Comparison of ENCODE assay signal across 20 cellular contexts in the genomic region with DNA sequence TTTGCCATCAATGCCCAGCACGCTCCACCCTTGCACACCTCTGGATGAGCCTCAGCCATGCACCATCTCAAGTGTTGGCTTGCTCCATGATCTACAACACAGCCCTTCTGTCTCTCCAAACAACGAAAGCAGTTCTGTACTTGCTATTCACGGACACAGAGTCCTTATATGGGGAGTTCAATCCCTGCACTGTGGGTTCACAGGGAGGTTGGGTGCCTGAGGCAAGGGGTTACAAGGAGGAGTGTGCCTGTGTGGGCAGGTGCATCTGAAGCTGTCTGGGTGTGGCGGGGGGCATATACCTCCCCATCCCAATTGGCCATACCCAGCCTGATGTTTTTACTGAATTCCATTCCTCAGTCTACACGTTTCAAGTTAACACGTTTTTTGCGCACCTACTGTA. TPM values are rescaled to one million over a fixed set of nuclear protein-coding genes. Genes with fewer than 3 reads are reported as not detected.
DNase-seq lines count a peak whose midpoint lies in the region; ATAC-seq lines count a peak whose summit lies in the region.
"Had no signal": no experiment of that assay in that cellular context is flagged by ENCODE, and none has a peak within 500 bp of the region (broad histone marks: within the 10 kb centered on the region; RNA-seq: fewer than 3 reads in every experiment).

No MANE protein-coding gene starts in this region.

- DNase-seq in activated CD4-positive, alpha-beta T cell treated with anti-CD3 and anti-CD28 coated beads, Interleukin-2, amount 10 ng/mL, durations not matched to agents 24 days and 14 days, result no peak
- no peak for DNase-seq in activated CD4-positive, alpha-beta T cell treated with anti-CD3 and anti-CD28 coated beads, Interleukin-2, amount 50 U/mL, for 48 hours
- DNase-seq in D341Med (ENCODE audit: low spot score), result peak; percentile 20
- no peak for DNase-seq in activated naive CD8-positive, alpha-beta T cell treated with anti-CD3 and anti-CD28 coated beads, Interleukin-2, amount 10 ng/mL, durations not matched to agents 7 days and 5 days
- DNase-seq in naive thymus-derived CD8-positive, alpha-beta T cell, result no peak
- no peak for DNase-seq in RKO (ENCODE audit: low spot score)
- no peak for DNase-seq in nucleus accumbens (lab: John Stamatoyannopoulos, UW)
- DNase-seq: activated naive CD4-positive, alpha-beta T cell; C1 segment of cervical spinal cord; EL; erythroblast; immature natural killer cell; NCI-H1436 treated with DMSO at 0.1 percent for 48 hours; NCI-H82; uterus had no signal

- POLR2A ChIA-PET in activated naive CD8-positive, alpha-beta T cell treated with anti-CD3 and anti-CD28 coated beads, Interleukin-2, amount 10 ng/mL, durations not matched to agents 7 days and 5 days (lab: Charles Lee), result interaction anchor here (1.2 to 8.4 kb wide), 2 partner anchors 73 to 95 kb away, joined by 3 to 72 read pairs; partner anchors contain the start of gene UBTF
- POLR2A ChIA-PET in naive thymus-derived CD8-positive, alpha-beta T cell (lab: Charles Lee), result interaction anchor here (14.5 kb wide), 1 partner anchor 98 kb away, joined by 445 read pairs; the partner anchor contains the start of gene UBTF

- peak overlapping the region; percentile 23 for H3K4me3 Mint-ChIP-seq in activated CD4-positive, alpha-beta T cell treated with anti-CD3 and anti-CD28 coated beads, Interleukin-2, amount 10 ng/mL, durations not matched to agents 24 days and 14 days
- H3K4me3 Mint-ChIP-seq in activated naive CD8-positive, alpha-beta T cell treated with anti-CD3 and anti-CD28 coated beads, Interleukin-2, amount 10 ng/mL, durations not matched to agents 7 days and 5 days, result peak overlapping the region; percentile 59
- H3K4me3 Mint-ChIP-seq in naive thymus-derived CD8-positive, alpha-beta T cell, result peak overlapping the region in 9 of 10 donors; percentile 32 to 78 (median 66)
- H3K4me3 Mint-ChIP-seq: dendritic cell treated with granulocyte-macrophage colony-stimulating factor and Interleukin-4, amounts not matched to agents 40 ng/mL and 50 ng/mL, for 4 days had no signal

- peaks cover 10% of the 10 kb centered on the region for H3K4me1 Mint-ChIP-seq in activated CD4-positive, alpha-beta T cell treated with anti-CD3 and anti-CD28 coated beads, Interleukin-2, amount 10 ng/mL, durations not matched to agents 24 days and 14 days
- H3K4me1 Mint-ChIP-seq in activated naive CD8-positive, alpha-beta T cell treated with anti-CD3 and anti-CD28 coated beads, Interleukin-2, amount 10 ng/mL, durations not matched to agents 7 days and 5 days, result peaks cover 20% of the 10 kb centered on the region
- peaks cover 20 to 24% (median 20%) of the 10 kb centered on the region in 4 donors for H3K4me1 Mint-ChIP-seq in naive thymus-derived CD8-positive, alpha-beta T cell

- peaks cover 8% of the 10 kb centered on the region for H3K36me3 Mint-ChIP-seq in activated CD4-positive, alpha-beta T cell treated with anti-CD3 and anti-CD28 coated beads, Interleukin-2, amount 10 ng/mL, durations not matched to agents 24 days and 14 days (ENCODE audit: low read depth)
- peaks cover 4% of the 10 kb centered on the region for H3K36me3 Mint-ChIP-seq in activated naive CD8-positive, alpha-beta T cell treated with anti-CD3 and anti-CD28 coated beads, Interleukin-2, amount 10 ng/mL, durations not matched to agents 7 days and 5 days
- H3K36me3 Mint-ChIP-seq in naive thymus-derived CD8-positive, alpha-beta T cell, result peaks cover 0 to 2% (median 0%) of the 10 kb centered on the region in 3 donors

- H3K27ac Mint-ChIP-seq in activated CD4-positive, alpha-beta T cell treated with anti-CD3 and anti-CD28 coated beads, Interleukin-2, amount 10 ng/mL, durations not matched to agents 24 days and 14 days, result no peak overlapping the region
- no peak overlapping the region for H3K27ac Mint-ChIP-seq in activated naive CD8-positive, alpha-beta T cell treated with anti-CD3 and anti-CD28 coated beads, Interleukin-2, amount 10 ng/mL, durations not matched to agents 7 days and 5 days
- H3K27ac Mint-ChIP-seq in naive thymus-derived CD8-positive, alpha-beta T cell, result peak overlapping the region in 1 of 10 donors; percentile 59
- H3K27ac Mint-ChIP-seq: dendritic cell treated with granulocyte-macrophage colony-stimulating factor and Interleukin-4, amounts not matched to agents 40 ng/mL and 50 ng/mL, for 4 days; immature natural killer cell had no signal

- intact Hi-C loops in activated CD4-positive, alpha-beta T cell treated with anti-CD3 and anti-CD28 coated beads, Interleukin-2, amount 10 ng/mL, durations not matched to agents 24 days and 14 days (cut with micrococcal nuclease), result no loop called here

- H3K27me3 Mint-ChIP-seq in activated CD4-positive, alpha-beta T cell treated with anti-CD3 and anti-CD28 coated beads, Interleukin-2, amount 10 ng/mL, durations not matched to agents 24 days and 14 days, result peaks cover 48% of the 10 kb centered on the region
- H3K27me3 Mint-ChIP-seq in activated naive CD8-positive, alpha-beta T cell treated with anti-CD3 and anti-CD28 coated beads, Interleukin-2, amount 10 ng/mL, durations not matched to agents 7 days and 5 days, result peaks cover 40% of the 10 kb centered on the region
- H3K27me3 Mint-ChIP-seq in naive thymus-derived CD8-positive, alpha-beta T cell, result peaks cover 15 to 43% (median 34%) of the 10 kb centered on the region in 5 donors

- H3K9me3 Mint-ChIP-seq in activated CD4-positive, alpha-beta T cell treated with anti-CD3 and anti-CD28 coated beads, Interleukin-2, amount 10 ng/mL, durations not matched to agents 24 days and 14 days, result no peaks in the 10 kb centered on the region
- no peaks in the 10 kb centered on the region for H3K9me3 Mint-ChIP-seq in activated naive CD8-positive, alpha-beta T cell treated with anti-CD3 and anti-CD28 coated beads, Interleukin-2, amount 10 ng/mL, durations not matched to agents 7 days and 5 days
- H3K9me3 Mint-ChIP-seq in naive thymus-derived CD8-positive, alpha-beta T cell, result no peaks in the 10 kb centered on the region
- H3K9me3 Mint-ChIP-seq: dendritic cell treated with granulocyte-macrophage colony-stimulating factor and Interleukin-4, amounts not matched to agents 40 ng/mL and 50 ng/mL, for 4 days had no signal

- no peak for ATAC-seq in activated naive CD8-positive, alpha-beta T cell treated with anti-CD3 and anti-CD28 coated beads, Interleukin-2, amount 10 ng/mL, durations not matched to agents 7 days and 5 days (ENCODE audit: low read depth)
- no peak for ATAC-seq in naive thymus-derived CD8-positive, alpha-beta T cell
- ATAC-seq in GM19463 (IDR thresholded peaks at IDR 0.05; ENCODE audit: unreplicated experiment), result no peak

RNA-seq across cellular contexts. Expression of gene RUNDC3A, which starts 5.6 kb away (rescaled TPM):
- total RNA-seq in activated CD4-positive, alpha-beta T cell treated with anti-CD3 and anti-CD28 coated beads, Interleukin-2, amount 10 ng/mL, durations not matched to agents 24 days and 14 days, result 0.42 TPM in 1 of 2 replicates, not detected in the other
- under 1 TPM in 1 of 2 experiments, not detected in 1; 0.50 TPM for total RNA-seq in activated naive CD8-positive, alpha-beta T cell treated with anti-CD3 and anti-CD28 coated beads, Interleukin-2, amount 10 ng/mL, durations not matched to agents 7 days and 5 days
- not detected for total RNA-seq in naive thymus-derived CD8-positive, alpha-beta T cell
- polyA plus RNA-seq in naive thymus-derived CD8-positive, alpha-beta T cell, result not detected
- polyA plus RNA-seq: immature natural killer cell had no signal

RNA-seq across cellular contexts. Expression of gene SLC25A39, which starts 10.6 kb away (rescaled TPM):
- total RNA-seq in activated CD4-positive, alpha-beta T cell treated with anti-CD3 and anti-CD28 coated beads, Interleukin-2, amount 10 ng/mL, durations not matched to agents 24 days and 14 days, result 172 TPM in 2 replicates
- total RNA-seq in activated naive CD8-positive, alpha-beta T cell treated with anti-CD3 and anti-CD28 coated beads, Interleukin-2, amount 10 ng/mL, durations not matched to agents 7 days and 5 days, result 100 to 1,000 TPM; 104 to 117 TPM
- total RNA-seq in naive thymus-derived CD8-positive, alpha-beta T cell, result 10 to 100 TPM; 94.9 to 98.8 TPM
- polyA plus RNA-seq in naive thymus-derived CD8-positive, alpha-beta T cell, result 100 to 1,000 TPM; 133 to 176 (median 162) TPM

RNA-seq across cellular contexts. Expression of gene GRN, which starts 31.1 kb away (rescaled TPM):
- 33.0 and 34.6 TPM in 2 replicates for total RNA-seq in activated CD4-positive, alpha-beta T cell treated with anti-CD3 and anti-CD28 coated beads, Interleukin-2, amount 10 ng/mL, durations not matched to agents 24 days and 14 days
- total RNA-seq in activated naive CD8-positive, alpha-beta T cell treated with anti-CD3 and anti-CD28 coated beads, Interleukin-2, amount 10 ng/mL, durations not matched to agents 7 days and 5 days, result 10 to 100 TPM; 53.5 to 58.8 TPM
- 10 to 100 TPM; 27.5 to 33.5 TPM for total RNA-seq in naive thymus-derived CD8-positive, alpha-beta T cell
- polyA plus RNA-seq in naive thymus-derived CD8-positive, alpha-beta T cell, result 10 to 100 TPM; 24.8 to 43.7 (median 41.6) TPM

RNA-seq across cellular contexts. Expression of gene SLC4A1, which starts 46.1 kb away (rescaled TPM):
- not detected in 2 replicates for total RNA-seq in activated CD4-positive, alpha-beta T cell treated with anti-CD3 and anti-CD28 coated beads, Interleukin-2, amount 10 ng/mL, durations not matched to agents 24 days and 14 days
- total RNA-seq in activated naive CD8-positive, alpha-beta T cell treated with anti-CD3 and anti-CD28 coated beads, Interleukin-2, amount 10 ng/mL, durations not matched to agents 7 days and 5 days, result not detected
- not detected for total RNA-seq in naive thymus-derived CD8-positive, alpha-beta T cell
- polyA plus RNA-seq in naive thymus-derived CD8-positive, alpha-beta T cell, result not detected
- total RNA-seq: activated CD8-positive, alpha-beta memory T cell treated with anti-CD3 and anti-CD28 coated beads for 36 hours; glomerular endothelial cell; HT-29 had no signal

RNA-seq across cellular contexts. Expression of gene FAM171A2, which starts 49.6 kb away (rescaled TPM):
- 0.21 and 0.26 TPM in 2 replicates for total RNA-seq in activated CD4-positive, alpha-beta T cell treated with anti-CD3 and anti-CD28 coated beads, Interleukin-2, amount 10 ng/mL, durations not matched to agents 24 days and 14 days
- total RNA-seq in activated naive CD8-positive, alpha-beta T cell treated with anti-CD3 and anti-CD28 coated beads, Interleukin-2, amount 10 ng/mL, durations not matched to agents 7 days and 5 days, result under 1 TPM; 0.37 to 0.69 TPM
- total RNA-seq in naive thymus-derived CD8-positive, alpha-beta T cell, result 1 to 10 TPM; 1.3 to 1.5 TPM
- polyA plus RNA-seq in naive thymus-derived CD8-positive, alpha-beta T cell, result under 1 TPM; 0.08 to 0.33 (median 0.10) TPM
